10 cellular contexts compared by ENCODE assay signal in the genomic region with DNA sequence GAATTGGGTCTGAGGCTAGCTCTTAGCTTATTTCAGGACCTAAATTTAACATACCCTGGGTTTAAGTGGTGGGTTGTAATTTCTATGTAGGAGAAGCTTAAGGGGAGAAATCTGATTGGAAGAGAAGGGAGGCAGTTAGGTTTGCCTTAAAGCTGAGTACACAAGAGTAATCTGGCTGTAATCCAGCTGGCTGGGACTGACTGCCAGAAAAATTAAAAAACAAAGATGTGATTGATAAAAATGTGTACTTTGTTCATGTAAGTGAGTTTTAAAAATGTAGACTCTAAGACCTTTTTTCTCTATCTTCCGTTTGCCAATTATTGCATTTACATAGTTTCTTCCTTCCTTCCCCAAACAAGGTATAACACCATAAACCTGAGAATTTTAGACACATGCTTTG. TPM values are rescaled to one million over a fixed set of nuclear protein-coding genes. Genes with fewer than 3 reads are reported as not detected.
DNase-seq lines count a peak whose midpoint lies in the region; ATAC-seq, FAIRE-seq and TF ChIP-seq lines count a peak whose summit lies in the region.
"Had no signal": no experiment of that assay in that cellular context is flagged by ENCODE, and none has a peak within 500 bp of the region (broad histone marks: within the 10 kb centered on the region; RNA-seq: fewer than 3 reads in every experiment).

No MANE protein-coding gene starts in this region.

- no peaks in the 10 kb centered on the region for H3K9me3 ChIP-seq in right atrium auricular region
- H3K9me3 ChIP-seq in Caco-2 = no peaks in the 10 kb centered on the region

- H3K4me1 ChIP-seq in right atrium auricular region (peaks cover 0 to 31% of the 10 kb centered on the region in 2 donors), Caco-2 (peaks cover 16% of the 10 kb centered on the region)

- POLR2A ChIA-PET in Caco-2 (lab: Charles Lee) = interaction anchor here (1.2 kb wide), 1 partner anchor 25 kb away, joined by 3 read pairs; no protein-coding TSS in a partner anchor

- no peaks in the 10 kb centered on the region for H3K27me3 Mint-ChIP-seq in Caco-2 (ENCODE audit: insufficient read depth, unreplicated experiment)

- no TSS peak for BruUV-seq in Caco-2 (replicated peaks; lab: Mats Ljungman, UMichigan)

- DNase-seq in COR-L47 (lab: John Stamatoyannopoulos, UW) (peak; percentile 89), NCI-H774 (lab: John Stamatoyannopoulos, UW) (peak; percentile 51), right atrium auricular region (ENCODE audit: low spot score) (no peak), GM12892 (ENCODE audit: insufficient read length) (no peak), Caco-2 (no peak)
- DNase-seq: activated CD4-positive, alpha-beta T cell treated with anti-CD3 and anti-CD28 coated beads, Interleukin-2, amount 50 U/mL, for 1 hour; stimulated activated CD4-positive, alpha-beta T cell treated with anti-CD3 and anti-CD28 coated beads, Interleukin-2, amount 100 ng/mL, for 48 hours had no signal

- TF ChIP-seq CTCF in right atrium auricular region (IDR thresholded peaks at IDR 0.05) (no peak), Caco-2 (IDR thresholded peaks at IDR 0.05; ENCODE audit: insufficient read depth in 1 of 2, low read depth in 1 of 2, low read length in 1 of 2, severe bottlenecking in 1 of 2, unreplicated experiment in 1 of 2) (no peak)

- no peak for ATAC-seq in GM19467 (IDR thresholded peaks at IDR 0.05; ENCODE audit: unreplicated experiment)

- no peak for FAIRE-seq in GM12892 (lab: Jason Lieb, UNC)

- intact Hi-C loops in Caco-2 (cut with micrococcal nuclease; ENCODE audit: unreplicated experiment) = no loop called here

- H3K36me3 ChIP-seq in right atrium auricular region (no peaks in the 10 kb centered on the region), Caco-2 (ENCODE audit: control insufficient read depth, insufficient read depth, low read length) (no peaks in the 10 kb centered on the region)

- no peak for TF ChIP-seq POLR2A in GM12892 (IDR thresholded peaks at IDR 0.05; ENCODE audit: low read depth, low read length)

- H3K27me3 ChIP-seq in right atrium auricular region (no peaks in the 10 kb centered on the region), Caco-2 (replicated peaks; ENCODE audit: control insufficient read depth, insufficient read depth, low read length) (no peaks in the 10 kb centered on the region)

- H3K36me3 Mint-ChIP-seq in Caco-2 (ENCODE audit: insufficient read depth, unreplicated experiment) = no peaks in the 10 kb centered on the region
- H3K36me3 Mint-ChIP-seq: CD14-positive monocyte had no signal

- CTCF ChIA-PET in Caco-2 (lab: Charles Lee) = interaction anchor here (0.5 to 2.1 kb wide), 5 partner anchors 11 to 111 kb away, joined by 3 to 9 read pairs (median 4); no protein-coding TSS in a partner anchor

- H3K27ac Mint-ChIP-seq in Caco-2 (ENCODE audit: unreplicated experiment) = no peak overlapping the region
- H3K27ac Mint-ChIP-seq: CD14-positive monocyte had no signal

- H3K4me3 ChIP-seq in right atrium auricular region = no peak overlapping the region
- H3K4me3 ChIP-seq in Caco-2 (ENCODE audit: low read depth, low read length) = no peak overlapping the region

- H3K27ac ChIP-seq in right atrium auricular region = peak overlapping the region; percentile 69 to 75

- H3K4me1 Mint-ChIP-seq in Caco-2 (ENCODE audit: low read depth, unreplicated experiment) = no peaks in the 10 kb centered on the region

- H3K9me3 Mint-ChIP-seq in Caco-2 (ENCODE audit: unreplicated experiment) = no peaks in the 10 kb centered on the region
- H3K9me3 Mint-ChIP-seq: CD14-positive monocyte had no signal

- H3K4me3 Mint-ChIP-seq in Caco-2 (ENCODE audit: unreplicated experiment) = no peak overlapping the region
- H3K4me3 Mint-ChIP-seq: CD14-positive monocyte had no signal

RNA-seq across cellular contexts. Expression of gene MSMP, which starts 17.4 kb away (rescaled TPM):
- total RNA-seq in right atrium auricular region (not detected), Caco-2 (2022) (not detected in 2 replicates)
- polyA plus RNA-seq in GM12892 (2012; ENCODE audit: missing spikeins) = not detected
- total RNA-seq: liver had no signal
- polyA plus RNA-seq: CD14-positive monocyte, liver had no signal

RNA-seq across cellular contexts. Expression of gene NPR2, which starts 19.9 kb away (rescaled TPM):
- total RNA-seq in right atrium auricular region = 10 to 100 TPM; 17.7 to 27.2 TPM
- polyA plus RNA-seq in GM12892 (2012; ENCODE audit: missing spikeins) = 10.0 TPM
- total RNA-seq in Caco-2 (2022) = 40.5 and 44.1 TPM in 2 replicates
- polyA plus RNA-seq: CD14-positive monocyte had no signal

RNA-seq across cellular contexts. Expression of gene RGP1, which starts 22.4 kb away (rescaled TPM):
- total RNA-seq in right atrium auricular region (10 to 100 TPM; 21.3 to 25.7 TPM), Caco-2 (2022) (25.0 and 27.1 TPM in 2 replicates)
- 6.3 TPM for polyA plus RNA-seq in GM12892 (2012; ENCODE audit: missing spikeins)

RNA-seq across cellular contexts. Expression of gene GBA2, which starts 22.5 kb away (rescaled TPM):
- 10 to 100 TPM; 64.1 to 76.3 TPM for total RNA-seq in right atrium auricular region
- polyA plus RNA-seq in GM12892 (2012; ENCODE audit: missing spikeins) = 28.3 TPM
- 108 and 111 TPM in 2 replicates for total RNA-seq in Caco-2 (2022)

RNA-seq across cellular contexts. Expression of gene CREB3, which starts 39.1 kb away (rescaled TPM):
- total RNA-seq in right atrium auricular region = 10 to 100 TPM; 34.6 to 48.5 TPM
- polyA plus RNA-seq in GM12892 (2012; ENCODE audit: missing spikeins) = 19.2 TPM
- total RNA-seq in Caco-2 (2022) = 50.4 and 54.1 TPM in 2 replicates

Comparison
In these comparisons a context has a peak if more than half of its experiments do, and no peak if none do; other contexts are left out.
1. DNase-seq: peak in COR-L47 (single experiment) and NCI-H774 (single experiment); none in right atrium auricular region (single experiment), GM12892 (single experiment) and Caco-2 (0 of 2).